Comparison of ENCODE assay signal across 1 cellular context in the genomic region with DNA sequence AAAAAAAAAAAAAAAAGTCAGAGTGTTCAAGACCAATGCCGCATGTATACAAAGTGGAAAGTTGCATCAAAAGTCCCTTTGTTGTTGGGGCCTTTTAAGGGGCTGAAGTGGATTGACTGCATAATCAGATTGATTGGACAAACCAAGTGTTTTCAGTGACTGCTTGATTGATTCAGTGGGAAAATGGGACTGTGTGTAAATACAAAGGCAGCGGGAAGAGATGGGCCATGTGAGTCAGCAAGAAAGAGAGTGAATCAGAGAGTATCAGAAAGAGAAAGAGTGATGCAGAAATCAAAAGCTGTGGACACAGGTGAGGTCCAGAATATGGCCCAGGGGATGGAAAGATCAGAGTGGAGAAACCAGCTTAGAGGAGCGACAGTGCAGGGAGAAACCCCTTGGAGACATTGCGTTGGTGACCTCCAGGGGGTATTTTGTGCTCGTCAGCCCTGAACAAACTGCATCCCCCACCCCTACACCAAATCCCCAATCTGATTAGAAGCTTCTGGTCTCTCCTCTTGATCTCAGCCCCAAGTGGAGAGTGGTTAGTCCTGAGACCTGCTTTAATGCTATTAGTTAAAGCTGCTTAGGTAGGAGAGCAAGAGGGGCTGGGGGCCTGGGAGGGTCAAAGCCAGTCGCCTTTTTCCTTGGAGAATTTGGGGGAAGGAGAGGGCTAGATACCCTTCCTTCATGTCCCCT.
TF ChIP-seq lines count a peak whose summit lies in the region.

No MANE protein-coding gene starts in this region.

TF ChIP-seq in H1, 55 proteins besides CTCF, POLR2A, EP300 and RAD21:
- TF ChIP-seq CHD2 (IDR thresholded peaks at IDR 0.05; ENCODE audit: low read length): no peak
- TF ChIP-seq NANOG (IDR thresholded peaks at IDR 0.05; ENCODE audit: insufficient read depth, low read depth, low read length, poor library complexity, severe bottlenecking): no peak
- TF ChIP-seq, protein P1, sequence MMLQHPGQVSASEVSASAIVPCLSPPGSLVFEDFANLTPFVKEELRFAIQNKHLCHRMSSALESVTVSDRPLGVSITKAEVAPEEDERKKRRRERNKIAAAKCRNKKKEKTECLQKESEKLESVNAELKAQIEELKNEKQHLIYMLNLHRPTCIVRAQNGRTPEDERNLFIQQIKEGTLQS (IDR thresholded peaks at IDR 0.05; ENCODE audit: insufficient read depth, low read depth, low read length): no peak
- TF ChIP-seq RBBP5 (IDR thresholded peaks at IDR 0.05; ENCODE audit: borderline replicate concordance, low read depth, low read length): no peak
- no peak for TF ChIP-seq CEBPB (IDR thresholded peaks at IDR 0.05; ENCODE audit: low read depth, low read length)
- no peak for TF ChIP-seq CHD1 (IDR thresholded peaks at IDR 0.05; ENCODE audit: low read depth, low read length)
- no peak for TF ChIP-seq JUN (IDR thresholded peaks at IDR 0.05; ENCODE audit: low read depth, low read length)
- no peak for TF ChIP-seq BCL11A (IDR thresholded peaks at IDR 0.05; ENCODE audit: low read depth in 2 of 2, low read length in 2 of 2)
- no peak for TF ChIP-seq BRCA1 (IDR thresholded peaks at IDR 0.05; ENCODE audit: low read depth, low read length)
- no peak for TF ChIP-seq PHF8 (conservative IDR thresholded peaks at IDR 0.05; ENCODE audit: low read depth, low read length)
- no peak for TF ChIP-seq EGR1 (IDR thresholded peaks at IDR 0.05; ENCODE audit: borderline replicate concordance, low read depth, low read length)
- TF ChIP-seq CBX8 (IDR thresholded peaks at IDR 0.05; ENCODE audit: borderline replicate concordance, low read depth, low read length): no peak
- no peak for TF ChIP-seq SAP30 (IDR thresholded peaks at IDR 0.05; ENCODE audit: insufficient read depth, insufficient replicate concordance, low read length)
- TF ChIP-seq ASH2L (IDR thresholded peaks at IDR 0.05; ENCODE audit: low read length): no peak
- no peak for TF ChIP-seq TAF1 (IDR thresholded peaks at IDR 0.05; ENCODE audit: low read depth, low read length)
- TF ChIP-seq CBX5 (IDR thresholded peaks at IDR 0.05; ENCODE audit: low read depth, low read length): no peak
- no peak for TF ChIP-seq TBP (IDR thresholded peaks at IDR 0.05; ENCODE audit: low read depth, low read length)
- no peak for TF ChIP-seq ZNF274 (IDR thresholded peaks at IDR 0.05; ENCODE audit: borderline replicate concordance, extremely low read depth, low read length)
- TF ChIP-seq MAX (IDR thresholded peaks at IDR 0.05): no peak
TF ChIP-seq in H1: peak in this region for 0.
